Comparison of ENCODE assay signal across 9 cellular contexts in the genomic region with DNA sequence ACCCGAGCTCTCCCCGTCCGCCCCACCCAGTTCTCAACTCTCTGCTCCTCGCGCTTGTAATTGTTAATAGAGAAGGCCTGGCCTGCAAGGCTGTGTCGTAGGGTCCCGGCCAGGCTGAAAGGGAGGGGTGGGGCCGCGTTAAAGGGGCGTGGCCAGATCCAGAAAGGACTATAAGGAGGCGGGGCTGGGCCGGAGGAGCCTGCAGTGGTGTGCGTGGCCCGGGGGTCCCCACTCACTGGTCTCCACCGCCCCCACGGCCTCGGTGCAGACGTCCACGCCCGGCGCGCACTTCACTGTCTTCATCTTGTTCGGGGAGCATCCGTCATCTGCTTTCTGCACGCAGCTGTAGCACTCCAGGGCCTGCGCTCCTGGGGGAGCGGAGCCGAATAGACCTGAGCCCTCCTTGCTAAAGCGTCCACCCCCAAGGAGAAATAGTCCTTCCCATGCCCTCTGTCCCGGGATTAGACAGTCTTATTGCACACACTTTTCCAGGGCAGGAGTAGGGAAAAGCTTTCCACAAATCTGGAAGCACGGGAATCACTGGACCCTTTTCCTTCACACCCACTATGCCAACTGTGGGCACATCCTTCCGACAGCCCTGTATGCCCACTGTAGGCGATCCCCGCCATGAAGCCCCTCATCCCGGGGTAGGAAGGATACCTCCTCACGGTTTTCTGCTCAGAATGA. TPM values are rescaled to one million over a fixed set of nuclear protein-coding genes. Genes with fewer than 3 reads are reported as not detected.
A peak's percentile ranks its signal among the peaks of the same experiment; 100 is the strongest.
DNase-seq lines count a peak whose midpoint lies in the region; ATAC-seq and TF ChIP-seq lines count a peak whose summit lies in the region.
"Had no signal": no experiment of that assay in that cellular context is flagged by ENCODE, and none has a peak within 500 bp of the region (broad histone marks: within the 10 kb centered on the region; RNA-seq: fewer than 3 reads in every experiment).

No MANE protein-coding gene starts in this region.

- no peaks in the 10 kb centered on the region for H3K9me3 ChIP-seq in CD8-positive, alpha-beta T cell (ENCODE audit: low read length)
- H3K9me3 ChIP-seq in KOPT-K1 (ENCODE audit: insufficient read depth, low read length, poor library complexity, severe bottlenecking) (no peaks in the 10 kb centered on the region), heart right ventricle (no peaks in the 10 kb centered on the region)

- POLR2A ChIA-PET in CD8-positive, alpha-beta T cell (lab: Charles Lee), result interaction anchor here (0.6 to 3.7 kb wide), 12 partner anchors 12 to 1029 kb away, joined by 3 to 50 read pairs (median 6); a partner anchor contains a TSS

- H3K4me1 ChIP-seq in CD8-positive, alpha-beta T cell (ENCODE audit: insufficient read depth, low read length), result peaks cover 35% of the 10 kb centered on the region
- peaks cover 0 to 44% (median 13%) of the 10 kb centered on the region in 9 donors for H3K4me1 ChIP-seq in heart right ventricle

- TF ChIP-seq CTCF in CD8-positive, alpha-beta T cell (IDR thresholded peaks at IDR 0.05), result no peak
- no peak for TF ChIP-seq CTCF in heart right ventricle (IDR thresholded peaks at IDR 0.05)
- no peak for TF ChIP-seq CTCF in retinal pigment epithelial cell (conservative IDR thresholded peaks at IDR 0.05; ENCODE audit: low read depth, low read length)

- H3K27ac ChIP-seq in CD8-positive, alpha-beta T cell (ENCODE audit: low read depth, low read length), result peak overlapping the region; percentile 91
- H3K27ac ChIP-seq in KOPT-K1 (ENCODE audit: low read depth, low read length, poor library complexity, severe bottlenecking) (peak overlapping the region; percentile 37), heart right ventricle (peak overlapping the region; percentile 5 to 88 (median 78))

- no peaks in the 10 kb centered on the region for H3K36me3 ChIP-seq in CD8-positive, alpha-beta T cell (ENCODE audit: insufficient read depth, low read length)
- H3K36me3 ChIP-seq in KOPT-K1 (ENCODE audit: insufficient read depth, low read length) (no peaks in the 10 kb centered on the region), heart right ventricle (no peaks in the 10 kb centered on the region)

- H3K27me3 ChIP-seq in CD8-positive, alpha-beta T cell (ENCODE audit: insufficient read depth, low read length), result no peaks in the 10 kb centered on the region
- peaks cover 0 to 14% (median 6%) of the 10 kb centered on the region in 7 donors for H3K27me3 ChIP-seq in heart right ventricle

- no peaks in the 10 kb centered on the region for H3K9me3 Mint-ChIP-seq in CD8-positive, alpha-beta T cell
- no peaks in the 10 kb centered on the region for H3K9me3 Mint-ChIP-seq in activated naive CD4-positive, alpha-beta T cell treated with anti-CD3 and anti-CD28 coated beads, Interleukin-2, amount 10 ng/mL, durations not matched to agents 7 days and 5 days

- peaks cover 59% of the 10 kb centered on the region for H3K4me1 Mint-ChIP-seq in CD8-positive, alpha-beta T cell (ENCODE audit: low read depth)
- H3K4me1 Mint-ChIP-seq in activated naive CD4-positive, alpha-beta T cell treated with anti-CD3 and anti-CD28 coated beads, Interleukin-2, amount 10 ng/mL, durations not matched to agents 7 days and 5 days, result peaks cover 49% of the 10 kb centered on the region

- H3K36me3 Mint-ChIP-seq in CD8-positive, alpha-beta T cell, result peaks cover 9% of the 10 kb centered on the region
- H3K36me3 Mint-ChIP-seq in activated naive CD4-positive, alpha-beta T cell treated with anti-CD3 and anti-CD28 coated beads, Interleukin-2, amount 10 ng/mL, durations not matched to agents 7 days and 5 days, result no peaks in the 10 kb centered on the region

- no peak for ATAC-seq in CD8-positive, alpha-beta T cell
- ATAC-seq in GM21447 (IDR thresholded peaks at IDR 0.05; ENCODE audit: unreplicated experiment) (peak; percentile 51), heart right ventricle (peak; percentile 62 to 85 (median 74)), GM21367 (IDR thresholded peaks at IDR 0.05; ENCODE audit: unreplicated experiment) (no peak)

- peak overlapping the region; percentile 93 for H3K4me3 Mint-ChIP-seq in CD8-positive, alpha-beta T cell
- peak overlapping the region; percentile 79 for H3K4me3 Mint-ChIP-seq in activated naive CD4-positive, alpha-beta T cell treated with anti-CD3 and anti-CD28 coated beads, Interleukin-2, amount 10 ng/mL, durations not matched to agents 7 days and 5 days

- H3K27ac Mint-ChIP-seq in CD8-positive, alpha-beta T cell, result peak overlapping the region; percentile 98
- peak overlapping the region; percentile 98 for H3K27ac Mint-ChIP-seq in activated naive CD4-positive, alpha-beta T cell treated with anti-CD3 and anti-CD28 coated beads, Interleukin-2, amount 10 ng/mL, durations not matched to agents 7 days and 5 days

- H3K4me3 ChIP-seq in CD8-positive, alpha-beta T cell (ENCODE audit: low read depth, low read length), result peak overlapping the region; percentile 89
- H3K4me3 ChIP-seq in heart right ventricle (peak overlapping the region; percentile 23 to 82 (median 64)), retinal pigment epithelial cell (ENCODE audit: low read length) (peak overlapping the region; percentile 78)

- H3K27me3 Mint-ChIP-seq in CD8-positive, alpha-beta T cell (ENCODE audit: low read depth), result no peaks in the 10 kb centered on the region
- H3K27me3 Mint-ChIP-seq in activated naive CD4-positive, alpha-beta T cell treated with anti-CD3 and anti-CD28 coated beads, Interleukin-2, amount 10 ng/mL, durations not matched to agents 7 days and 5 days, result peaks cover 19% of the 10 kb centered on the region

- WGBS in heart right ventricle, 2 donors, result 10 to 11% methylated on average over 36 of the region's 36 CpGs

- intact Hi-C loops in CD8-positive, alpha-beta T cell (cut with DNase I, micrococcal nuclease), result loop anchor here (10.0 kb wide), 2 partner anchors 291 to 321 kb away; a partner anchor contains a TSS
- intact Hi-C loops in heart right ventricle (cut with DNase I), result loop anchor here in 4 of 10 donors (5.0 kb wide), 2 partner anchors 38 to 58 kb away; a partner anchor contains a TSS

- peak in 3 of 7 experiments; percentile 71 to 82 (median 82) for DNase-seq in CD8-positive, alpha-beta T cell
- no peak for DNase-seq in activated naive CD4-positive, alpha-beta T cell treated with anti-CD3 and anti-CD28 coated beads, Interleukin-2, amount 10 ng/mL, durations not matched to agents 7 days and 5 days
- DNase-seq in heart right ventricle, result peak; percentile 80 to 85
- DNase-seq in retinal pigment epithelial cell (ENCODE audit: low read depth), result no peak
- no peak for DNase-seq in occipital lobe (lab: John Stamatoyannopoulos, UW)

- CTCF ChIA-PET in CD8-positive, alpha-beta T cell (lab: Charles Lee), result interaction anchor here (0.7 to 4.3 kb wide), 9 partner anchors 11 to 91 kb away, joined by 3 to 40 read pairs (median 6); no protein-coding TSS in a partner anchor
- CTCF ChIA-PET in activated naive CD4-positive, alpha-beta T cell treated with anti-CD3 and anti-CD28 coated beads, Interleukin-2, amount 10 ng/mL, durations not matched to agents 7 days and 5 days (lab: Charles Lee), result interaction anchor here (0.7 to 7.9 kb wide), 9 partner anchors 10 to 130 kb away, joined by 3 to 58 read pairs (median 5); a partner anchor contains a TSS

RNA-seq across cellular contexts. Expression of a gene that starts 1.2 kb away (rescaled TPM):
- total RNA-seq in CD8-positive, alpha-beta T cell, result 10 to 100 TPM; 70.0 to 72.3 TPM
- total RNA-seq in heart right ventricle (under 1 TPM in 8 of 10 donors, not detected in 2; 0.14 to 0.75 (median 0.37) TPM), occipital lobe (not detected)
- under 1 TPM; 0.29 to 0.42 TPM for polyA plus RNA-seq in heart right ventricle

RNA-seq across cellular contexts. Expression of a gene that starts 40.3 kb away (rescaled TPM):
- 100 to 1,000 TPM; 149 to 166 TPM for total RNA-seq in CD8-positive, alpha-beta T cell
- 10 to 100 TPM in 1 of 10 donors, 1 to 10 TPM in 9; 4.1 to 10.0 (median 7.0) TPM for total RNA-seq in heart right ventricle
- 1 to 10 TPM; 4.0 to 5.7 TPM for polyA plus RNA-seq in heart right ventricle
- 2.8 TPM for total RNA-seq in occipital lobe

RNA-seq across cellular contexts. Expression of a gene that starts 49.5 kb away (rescaled TPM):
- not detected for total RNA-seq in CD8-positive, alpha-beta T cell
- total RNA-seq in heart right ventricle, result not detected
- polyA plus RNA-seq in heart right ventricle, result not detected
- not detected for total RNA-seq in occipital lobe
- total RNA-seq: M059J had no signal

Comparison
In these comparisons a context has a peak if more than half of its experiments do, and no peak if none do; other contexts are left out.
1. ATAC-seq: peak in GM21447 (single experiment) and heart right ventricle (8 of 8); none in CD8-positive, alpha-beta T cell (single experiment) and GM21367 (single experiment).
2. DNase-seq: peak in heart right ventricle (2 of 2); none in activated naive CD4-positive, alpha-beta T cell treated with anti-CD3 and anti-CD28 coated beads, Interleukin-2, amount 10 ng/mL, durations not matched to agents 7 days and 5 days (single experiment), retinal pigment epithelial cell (single experiment) and occipital lobe (single experiment).
3. H3K27ac ChIP-seq: peak in every context shown above with its lines; median percentile 91 in CD8-positive, alpha-beta T cell; 78 in heart right ventricle; 37 in KOPT-K1.
4. RNA of a gene that starts 1.2 kb away (total RNA-seq): 70.0 to 72.3 TPM in CD8-positive, alpha-beta T cell; 0.14 to 0.75 TPM in heart right ventricle and not detected in occipital lobe (single experiment); every median in the first group is over 10 times any median in the second.
5. RNA of a gene that starts 40.3 kb away (total RNA-seq): 149 to 166 TPM in CD8-positive, alpha-beta T cell; 4.1 to 10.0 TPM in heart right ventricle and 2.8 TPM in occipital lobe (single experiment); every median in the first group is over 10 times any median in the second.
6. Peak in every context shown above with its lines, with median percentiles within 50 percentile points of each other: H3K4me3 ChIP-seq.